11 cellular contexts compared by ENCODE assay signal in genomic region chr15:101773496-101774100, GRCh38. TPM values are rescaled to one million over a fixed set of nuclear protein-coding genes. Genes with fewer than 3 reads are reported as not detected.
DNase-seq lines count a peak whose midpoint lies in the region; TF ChIP-seq lines count a peak whose summit lies in the region.
"Had no signal": no experiment of that assay in that cellular context is flagged by ENCODE, and none has a peak within 500 bp of the region (broad histone marks: within the 10 kb centered on the region; RNA-seq: fewer than 3 reads in every experiment).

No MANE protein-coding gene starts in this region.

- TF ChIP-seq CTCF in GM12864 (IDR thresholded peaks at IDR 0.05; ENCODE audit: low read depth, low read length, missing control alignments) = peak; percentile 56
- peak; percentile 47 for TF ChIP-seq CTCF in epithelial cell of proximal tubule (conservative IDR thresholded peaks at IDR 0.05; ENCODE audit: low read depth, low read length)
- TF ChIP-seq CTCF in sigmoid colon (IDR thresholded peaks at IDR 0.05) = no peak

- no peak for TF ChIP-seq EP300 in sigmoid colon (IDR thresholded peaks at IDR 0.05)

- no peaks in the 10 kb centered on the region for H3K27me3 ChIP-seq in sigmoid colon
- H3K27me3 ChIP-seq: SJCRH30 had no signal

- H3K4me1 ChIP-seq in sigmoid colon = no peaks in the 10 kb centered on the region
- H3K4me1 ChIP-seq: SJCRH30 had no signal

- intact Hi-C loops in sigmoid colon (cut with DNase I) = no loop called here

- peak; percentile 72 for DNase-seq in COLO668 (lab: John Stamatoyannopoulos, UW; ENCODE audit: unreplicated experiment)
- DNase-seq in GM12864 (ENCODE audit: low read depth) = no peak
- DNase-seq in NCI-H69 (lab: John Stamatoyannopoulos, UW) = peak; percentile 75
- DNase-seq in epithelial cell of proximal tubule (ENCODE audit: low read depth) = no peak
- DNase-seq in sigmoid colon = no peak
- no peak for DNase-seq in KG1 (lab: John Stamatoyannopoulos, UW)
- DNase-seq in activated T-cell treated with anti-CD3 and anti-CD28 coated beads, Interleukin-2, amount 50 U/mL, for 1 hour = no peak
- no peak for DNase-seq in GM19240 (ENCODE audit: insufficient read length, low spot score)
- DNase-seq: left ventricle myocardium superior had no signal

- no peak overlapping the region for H3K4me3 ChIP-seq in GM12864 (ENCODE audit: low read depth, low read length)
- H3K4me3 ChIP-seq in epithelial cell of proximal tubule (ENCODE audit: low read depth, low read length) = no peak overlapping the region
- no peak overlapping the region for H3K4me3 ChIP-seq in sigmoid colon
- H3K4me3 ChIP-seq: SJCRH30 had no signal

- H3K27ac ChIP-seq in sigmoid colon = no peak overlapping the region
- H3K27ac ChIP-seq: SJCRH30 had no signal

- no peak for TF ChIP-seq POLR2A in sigmoid colon (IDR thresholded peaks at IDR 0.05)

- WGBS in sigmoid colon, 2 donors = 45 to 74% methylated on average over 7 of the region's 7 CpGs

- H3K36me3 ChIP-seq in sigmoid colon = no peaks in the 10 kb centered on the region
- H3K36me3 ChIP-seq: SJCRH30 had no signal

- no peaks in the 10 kb centered on the region for H3K9me3 ChIP-seq in sigmoid colon
- H3K9me3 ChIP-seq: SJCRH30 had no signal

RNA-seq across cellular contexts. Expression of gene OR4F6, which starts 29.7 kb away (rescaled TPM):
- total RNA-seq in epithelial cell of proximal tubule = not detected in 2 replicates
- total RNA-seq in sigmoid colon = not detected
- not detected for polyA plus RNA-seq in sigmoid colon
- total RNA-seq: left ventricle myocardium superior, renal cortical epithelial cell, SJCRH30 had no signal

RNA-seq across cellular contexts. Expression of gene OR4F15, which starts 38.4 kb away (rescaled TPM):
- not detected in 2 replicates for total RNA-seq in epithelial cell of proximal tubule
- under 1 TPM in 1 of 4 donors, not detected in 3; 0.16 TPM for total RNA-seq in sigmoid colon
- polyA plus RNA-seq in sigmoid colon = not detected
- total RNA-seq: left ventricle myocardium superior, SJCRH30 had no signal

RNA-seq across cellular contexts. Expression of gene TARS3, which starts 49.3 kb away (rescaled TPM):
- total RNA-seq in epithelial cell of proximal tubule (9.5 and 9.9 TPM in 2 replicates), sigmoid colon (10 to 100 TPM; 20.2 to 31.9 (median 24.3) TPM)
- 1 to 10 TPM; 2.3 to 5.6 (median 4.8) TPM for polyA plus RNA-seq in sigmoid colon

Comparison
In these comparisons a context has a peak if more than half of its experiments do, and no peak if none do; other contexts are left out.
1. DNase-seq: peak in COLO668 (single experiment) and NCI-H69 (single experiment); none in GM12864 (single experiment), epithelial cell of proximal tubule (single experiment), sigmoid colon (single experiment), KG1 (single experiment), activated T-cell treated with anti-CD3 and anti-CD28 coated beads, Interleukin-2, amount 50 U/mL, for 1 hour (single experiment) and GM19240 (single experiment).
2. CTCF ChIP-seq: peak in GM12864 (single experiment) and epithelial cell of proximal tubule (single experiment); none in sigmoid colon (0 of 4).